In genomic region chr1:161390559-161390858, GRCh38 we compare ENCODE assay signal across 9 cellular contexts. TPM values are rescaled to one million over a fixed set of nuclear protein-coding genes. Genes with fewer than 3 reads are reported as not detected.
DNase-seq lines count a peak whose midpoint lies in the region; ATAC-seq and TF ChIP-seq lines count a peak whose summit lies in the region.
"Had no signal": no experiment of that assay in that cellular context is flagged by ENCODE, and none has a peak within 500 bp of the region (broad histone marks: within the 10 kb centered on the region; RNA-seq: fewer than 3 reads in every experiment).

No MANE protein-coding gene starts in this region.

- H3K36me3 Mint-ChIP-seq in CD8-positive, alpha-beta T cell: peaks cover 3% of the 10 kb centered on the region
- H3K36me3 Mint-ChIP-seq in memory B cell: no peaks in the 10 kb centered on the region

- peak; percentile 1 for ATAC-seq in CD8-positive, alpha-beta T cell
- ATAC-seq in HG03175 (IDR thresholded peaks at IDR 0.05; ENCODE audit: unreplicated experiment): peak; percentile 13
- peak; percentile 3 for ATAC-seq in memory B cell (ENCODE audit: low read depth)
- ATAC-seq in GM18909 (IDR thresholded peaks at IDR 0.05; ENCODE audit: poor library complexity, unreplicated experiment): no peak
- no peak for ATAC-seq in GM19463 (IDR thresholded peaks at IDR 0.05; ENCODE audit: unreplicated experiment)
- no peak for ATAC-seq in GM18858 (IDR thresholded peaks at IDR 0.05; ENCODE audit: unreplicated experiment)

- TF ChIP-seq CTCF in CD8-positive, alpha-beta T cell (IDR thresholded peaks at IDR 0.05): no peak
- no peak for TF ChIP-seq CTCF in astrocyte of the spinal cord (IDR thresholded peaks at IDR 0.05; ENCODE audit: low read depth, low read length)

- peak overlapping the region; percentile 96 for H3K4me3 ChIP-seq in CD8-positive, alpha-beta T cell (ENCODE audit: low read depth, low read length)
- H3K4me3 ChIP-seq in astrocyte of the spinal cord (ENCODE audit: low read depth, low read length): peak overlapping the region; percentile 76

- peak overlapping the region; percentile 92 for H3K4me3 Mint-ChIP-seq in CD8-positive, alpha-beta T cell
- H3K4me3 Mint-ChIP-seq in memory B cell: peak overlapping the region; percentile 83

- intact Hi-C loops in CD8-positive, alpha-beta T cell (cut with DNase I, micrococcal nuclease): loop anchor here (1.0 to 10.0 kb wide), 5 partner anchors 9 to 1466 kb away; partner anchors contain the start of genes TAGLN2 (in 2 of the 2), ATF6 (in 1 of the 2) and SDHC (in 1 of the 2)

- H3K36me3 ChIP-seq in CD8-positive, alpha-beta T cell (ENCODE audit: insufficient read depth, low read length): no peaks in the 10 kb centered on the region

- peaks cover 26% of the 10 kb centered on the region for H3K4me1 Mint-ChIP-seq in CD8-positive, alpha-beta T cell (ENCODE audit: low read depth)
- H3K4me1 Mint-ChIP-seq in memory B cell: peaks cover 17% of the 10 kb centered on the region

- H3K27me3 ChIP-seq in CD8-positive, alpha-beta T cell (ENCODE audit: insufficient read depth, low read length): no peaks in the 10 kb centered on the region

- H3K4me1 ChIP-seq in CD8-positive, alpha-beta T cell (ENCODE audit: insufficient read depth, low read length): peaks cover 19% of the 10 kb centered on the region

- H3K27ac Mint-ChIP-seq in CD8-positive, alpha-beta T cell: peak overlapping the region; percentile 99
- peak overlapping the region; percentile 91 for H3K27ac Mint-ChIP-seq in memory B cell

- H3K27ac ChIP-seq in CD8-positive, alpha-beta T cell (ENCODE audit: low read depth, low read length): peak overlapping the region; percentile 97

- H3K27me3 Mint-ChIP-seq in CD8-positive, alpha-beta T cell (ENCODE audit: low read depth): no peaks in the 10 kb centered on the region
- H3K27me3 Mint-ChIP-seq in memory B cell: no peaks in the 10 kb centered on the region

- in situ Hi-C loops in astrocyte of the spinal cord (cut with HindIII; ENCODE audit: low sequenced_read_pairs): no loop called here

- no peaks in the 10 kb centered on the region for H3K9me3 Mint-ChIP-seq in CD8-positive, alpha-beta T cell
- no peaks in the 10 kb centered on the region for H3K9me3 Mint-ChIP-seq in memory B cell

- CTCF ChIA-PET in CD8-positive, alpha-beta T cell (lab: Charles Lee): interaction anchor here (1.4 kb wide), 1 partner anchor 8 kb away, joined by 5 read pairs; no protein-coding TSS in a partner anchor

- POLR2A ChIA-PET in CD8-positive, alpha-beta T cell (lab: Charles Lee): interaction anchor here (2.7 kb wide), 1 partner anchor 10 kb away, joined by 11 read pairs; no protein-coding TSS in a partner anchor

- H3K9me3 ChIP-seq in CD8-positive, alpha-beta T cell (ENCODE audit: low read length): no peaks in the 10 kb centered on the region

- DNase-seq in CD8-positive, alpha-beta T cell: no peak
- DNase-seq in astrocyte of the spinal cord (ENCODE audit: low read depth, low spot score): no peak
- DNase-seq in memory B cell (ENCODE audit: low spot score in 2 of 2): no peak
- no peak for DNase-seq in HuH-7.5 (ENCODE audit: low spot score)

RNA-seq across cellular contexts. Expression of gene CFAP126, which starts 22.8 kb away (rescaled TPM):
- not detected for total RNA-seq in CD8-positive, alpha-beta T cell
- total RNA-seq: LHCN-M2 had no signal

Comparison
In these comparisons a context has a peak if more than half of its experiments do, and no peak if none do; other contexts are left out.
1. ATAC-seq: peak in CD8-positive, alpha-beta T cell (single experiment), HG03175 (single experiment) and memory B cell (single experiment); none in GM18909 (single experiment), GM19463 (single experiment) and GM18858 (single experiment).